20 cellular contexts compared by ENCODE assay signal in genomic region chr14:99523661-99524050, GRCh38. TPM values are rescaled to one million over a fixed set of nuclear protein-coding genes. Genes with fewer than 3 reads are reported as not detected.
A peak's percentile ranks its signal among the peaks of the same experiment; 100 is the strongest.
DNase-seq lines count a peak whose midpoint lies in the region; ATAC-seq and TF ChIP-seq lines count a peak whose summit lies in the region.
"Had no signal": no experiment of that assay in that cellular context is flagged by ENCODE, and none has a peak within 500 bp of the region (broad histone marks: within the 10 kb centered on the region; RNA-seq: fewer than 3 reads in every experiment).

No MANE protein-coding gene starts in this region.

- H3K4me1 ChIP-seq in heart right ventricle (peaks cover 8 to 60% (median 48%) of the 10 kb centered on the region in 9 donors), uterus (peaks cover 0 to 20% of the 10 kb centered on the region in 2 donors)
- H3K4me1 ChIP-seq: gastrocnemius medialis had no signal

- CTCF ChIA-PET in activated CD4-positive, alpha-beta memory T cell treated with anti-CD3 and anti-CD28 coated beads, Interleukin-2, amount 10 ng/mL, durations not matched to agents 7 days and 5 days (lab: Charles Lee): interaction anchor here (0.5 to 1.0 kb wide), 2 partner anchors 105 to 169 kb away, joined by 3 read pairs; no protein-coding TSS in a partner anchor

- H3K4me1 Mint-ChIP-seq in chondrocyte (ENCODE audit: low read depth) (peaks cover 24% of the 10 kb centered on the region), mesothelial cell of epicardium (peaks cover 50% of the 10 kb centered on the region)
- peaks cover 10% of the 10 kb centered on the region for H3K4me1 Mint-ChIP-seq in activated CD4-positive, alpha-beta memory T cell treated with anti-CD3 and anti-CD28 coated beads, Interleukin-2, amount 10 ng/mL, durations not matched to agents 7 days and 5 days

- no peak overlapping the region for H3K4me3 Mint-ChIP-seq in chondrocyte (ENCODE audit: unreplicated experiment)
- H3K4me3 Mint-ChIP-seq in mesothelial cell of epicardium: no peak overlapping the region
- H3K4me3 Mint-ChIP-seq in activated CD4-positive, alpha-beta memory T cell treated with anti-CD3 and anti-CD28 coated beads, Interleukin-2, amount 10 ng/mL, durations not matched to agents 7 days and 5 days: no peak overlapping the region
- H3K4me3 Mint-ChIP-seq: activated CD4-positive, alpha-beta T cell treated with anti-CD3 and anti-CD28 coated beads for 36 hours; stimulated activated naive CD8-positive, alpha-beta T cell treated with anti-CD3 and anti-CD28 coated beads, Interleukin-15, Interleukin-2, amounts not matched to agents 100 ng/mL and 50 ng/mL, for 24 hours had no signal

- peak overlapping the region in 8 of 10 donors; percentile 3 to 79 (median 60) for H3K27ac ChIP-seq in heart right ventricle
- H3K27ac ChIP-seq in uterus: peak overlapping the region; percentile 82 to 84

- TF ChIP-seq POLR2A in uterus (IDR thresholded peaks at IDR 0.05) (no peak), erythroblast (IDR thresholded peaks at IDR 0.05; ENCODE audit: low read length) (no peak)

- peak overlapping the region; percentile 57 for H3K27ac Mint-ChIP-seq in chondrocyte (ENCODE audit: unreplicated experiment)
- H3K27ac Mint-ChIP-seq in mesothelial cell of epicardium: peak overlapping the region; percentile 95
- no peak overlapping the region for H3K27ac Mint-ChIP-seq in activated CD4-positive, alpha-beta memory T cell treated with anti-CD3 and anti-CD28 coated beads, Interleukin-2, amount 10 ng/mL, durations not matched to agents 7 days and 5 days
- H3K27ac Mint-ChIP-seq: activated CD4-positive, alpha-beta T cell treated with anti-CD3 and anti-CD28 coated beads for 36 hours; activated T-helper 2 cell treated with anti-CD3 and anti-CD28 coated beads, Interferon-gamma antibody, Interleukin-2, Interleukin-4, amounts not matched to agents 10 μg/mL and 5 μg/mL and 100 μg/mL, durations not matched to agents 14 hours and 24 hours and 36 hours; stimulated activated naive CD8-positive, alpha-beta T cell treated with anti-CD3 and anti-CD28 coated beads, Interleukin-15, Interleukin-2, amounts not matched to agents 100 ng/mL and 50 ng/mL, for 24 hours had no signal

- WGBS in heart right ventricle, 2 donors: 74 to 75% methylated on average over 5 of the region's 5 CpGs

- no peaks in the 10 kb centered on the region for H3K9me3 Mint-ChIP-seq in chondrocyte (ENCODE audit: low read depth)
- H3K9me3 Mint-ChIP-seq in mesothelial cell of epicardium: no peaks in the 10 kb centered on the region
- no peaks in the 10 kb centered on the region for H3K9me3 Mint-ChIP-seq in activated CD4-positive, alpha-beta memory T cell treated with anti-CD3 and anti-CD28 coated beads, Interleukin-2, amount 10 ng/mL, durations not matched to agents 7 days and 5 days
- H3K9me3 Mint-ChIP-seq: activated T-helper 2 cell treated with anti-CD3 and anti-CD28 coated beads, Interferon-gamma antibody, Interleukin-2, Interleukin-4, amounts not matched to agents 10 μg/mL and 5 μg/mL and 100 μg/mL, durations not matched to agents 14 hours and 24 hours and 36 hours; stimulated activated naive CD8-positive, alpha-beta T cell treated with anti-CD3 and anti-CD28 coated beads, Interleukin-15, Interleukin-2, amounts not matched to agents 100 ng/mL and 50 ng/mL, for 24 hours had no signal

- H3K36me3 ChIP-seq in heart right ventricle: peaks cover 0 to 12% (median 0%) of the 10 kb centered on the region in 9 donors
- no peaks in the 10 kb centered on the region for H3K36me3 ChIP-seq in uterus
- H3K36me3 ChIP-seq: gastrocnemius medialis, left lung had no signal

- no peak overlapping the region for H3K4me3 ChIP-seq in heart right ventricle
- no peak overlapping the region for H3K4me3 ChIP-seq in uterus
- H3K4me3 ChIP-seq: gastrocnemius medialis, left lung had no signal

- no peaks in the 10 kb centered on the region for H3K36me3 Mint-ChIP-seq in chondrocyte (ENCODE audit: low read depth)
- no peaks in the 10 kb centered on the region for H3K36me3 Mint-ChIP-seq in mesothelial cell of epicardium
- H3K36me3 Mint-ChIP-seq in activated CD4-positive, alpha-beta memory T cell treated with anti-CD3 and anti-CD28 coated beads, Interleukin-2, amount 10 ng/mL, durations not matched to agents 7 days and 5 days (ENCODE audit: low read depth): no peaks in the 10 kb centered on the region

- intact Hi-C loops in heart right ventricle (cut with DNase I): loop anchor here in 1 of 10 donors (10.0 kb wide), 1 partner anchor 361 kb away; no protein-coding TSS in a partner anchor
- intact Hi-C loops in Right ventricle myocardium superior (cut with DNase I): no loop called here
- intact Hi-C loops in uterus (cut with DNase I; ENCODE audit: low total_unique reads): loop anchor here (10.0 kb wide), 1 partner anchor 81 kb away; the partner anchor contains the start of gene CCDC85C

- H3K27me3 ChIP-seq in heart right ventricle (no peaks in the 10 kb centered on the region), uterus (no peaks in the 10 kb centered on the region)
- H3K27me3 ChIP-seq: gastrocnemius medialis, left lung had no signal

- TF ChIP-seq CTCF in heart right ventricle (IDR thresholded peaks at IDR 0.05): no peak
- TF ChIP-seq CTCF in chondrocyte (IDR thresholded peaks at IDR 0.05): no peak
- TF ChIP-seq CTCF in mesothelial cell of epicardium (IDR thresholded peaks at IDR 0.05; ENCODE audit: unreplicated experiment): no peak
- TF ChIP-seq CTCF in uterus (IDR thresholded peaks at IDR 0.05): no peak

- POLR2A ChIA-PET in activated CD4-positive, alpha-beta memory T cell treated with anti-CD3 and anti-CD28 coated beads, Interleukin-2, amount 10 ng/mL, durations not matched to agents 7 days and 5 days (lab: Charles Lee): interaction anchor here (1.7 kb wide), 1 partner anchor 80 kb away, joined by 10 read pairs; the partner anchor contains the start of gene CCDC85C

- H3K27me3 Mint-ChIP-seq in chondrocyte (ENCODE audit: low read depth) (no peaks in the 10 kb centered on the region), mesothelial cell of epicardium (ENCODE audit: low read depth) (no peaks in the 10 kb centered on the region)
- H3K27me3 Mint-ChIP-seq in activated CD4-positive, alpha-beta memory T cell treated with anti-CD3 and anti-CD28 coated beads, Interleukin-2, amount 10 ng/mL, durations not matched to agents 7 days and 5 days: no peaks in the 10 kb centered on the region
- H3K27me3 Mint-ChIP-seq: activated CD4-positive, alpha-beta T cell treated with anti-CD3 and anti-CD28 coated beads for 36 hours; stimulated activated naive CD8-positive, alpha-beta T cell treated with anti-CD3 and anti-CD28 coated beads, Interleukin-15, Interleukin-2, amounts not matched to agents 100 ng/mL and 50 ng/mL, for 24 hours had no signal

- ATAC-seq in heart right ventricle: no peak
- ATAC-seq in Right ventricle myocardium superior (ENCODE audit: poor library complexity): no peak
- ATAC-seq: activated CD4-positive, alpha-beta T cell treated with anti-CD3 and anti-CD28 coated beads for 36 hours; gastrocnemius medialis; HCT116; left lung had no signal

- no peaks in the 10 kb centered on the region for H3K9me3 ChIP-seq in heart right ventricle
- H3K9me3 ChIP-seq in uterus: no peaks in the 10 kb centered on the region
- H3K9me3 ChIP-seq: gastrocnemius medialis, left lung had no signal

- DNase-seq in heart right ventricle (no peak), Right ventricle myocardium superior (no peak), chondrocyte (ENCODE audit: low spot score) (peak; percentile 59), mesothelial cell of epicardium (ENCODE audit: low spot score in 2 of 2, unreplicated experiment in 2 of 2) (no peak), uterus (no peak), erythroblast (lab: John Stamatoyannopoulos, UW) (no peak), COR-L47 (lab: John Stamatoyannopoulos, UW) (no peak)
- DNase-seq in activated CD4-positive, alpha-beta memory T cell treated with anti-CD3 and anti-CD28 coated beads, Interleukin-2, amount 10 ng/mL, durations not matched to agents 7 days and 5 days: no peak
- DNase-seq: activated CD4-positive, alpha-beta T cell treated with anti-CD3 and anti-CD28 coated beads for 36 hours; gastrocnemius medialis; KG1; MV-4-11; NCI-H1930; RPMI8226; stimulated activated CD4-positive, alpha-beta T cell treated with anti-CD3 and anti-CD28 coated beads, Interleukin-2, amount 100 ng/mL, for 24 hours; SW 1271 had no signal

RNA-seq across cellular contexts. Expression of gene CCNK, which starts 42.4 kb away (rescaled TPM):
- total RNA-seq in heart right ventricle (10 to 100 TPM; 28.0 to 41.0 (median 31.9) TPM), Right ventricle myocardium superior (31.9 TPM), chondrocyte (57.3 to 62.3 TPM (median 62.3 TPM) in 3 replicates), mesothelial cell of epicardium (65.1 to 71.9 TPM (median 67.9 TPM) in 3 replicates), uterus (10 to 100 TPM; 17.4 to 43.2 (median 34.4) TPM)
- polyA plus RNA-seq in heart right ventricle: 10 to 100 TPM; 10.9 to 11.4 TPM
- total RNA-seq in activated CD4-positive, alpha-beta memory T cell treated with anti-CD3 and anti-CD28 coated beads, Interleukin-2, amount 10 ng/mL, durations not matched to agents 7 days and 5 days: 10 to 100 TPM; 79.2 to 83.7 TPM

RNA-seq across cellular contexts. Expression of gene SETD3, which starts 43.0 kb away (rescaled TPM):
- total RNA-seq in heart right ventricle (100 to 1,000 TPM in 8 of 10 donors, 10 to 100 TPM in 2; 89.6 to 129 (median 107) TPM), Right ventricle myocardium superior (92.5 TPM), chondrocyte (54.2 to 55.1 TPM (median 54.5 TPM) in 3 replicates), mesothelial cell of epicardium (47.4 to 49.3 TPM (median 47.7 TPM) in 3 replicates), uterus (100 to 1,000 TPM in 3 of 4 donors, 10 to 100 TPM in 1; 98.1 to 151 (median 121) TPM)
- polyA plus RNA-seq in heart right ventricle: 10 to 100 TPM; 35.0 to 59.9 TPM
- 10 to 100 TPM; 63.8 to 66.3 TPM for total RNA-seq in activated CD4-positive, alpha-beta memory T cell treated with anti-CD3 and anti-CD28 coated beads, Interleukin-2, amount 10 ng/mL, durations not matched to agents 7 days and 5 days
